In genomic region chr18:53755914-53756606, GRCh38 we compare ENCODE assay signal across 24 cellular contexts.
"Had no signal": no experiment of that assay in that cellular context is flagged by ENCODE, and none has a peak within 500 bp of the region (broad histone marks: within the 10 kb centered on the region; RNA-seq: fewer than 3 reads in every experiment).

No MANE protein-coding gene starts in this region.

- H3K9me3 ChIP-seq: ascending aorta, body of pancreas, SJSA1 had no signal

- H3K27me3 Mint-ChIP-seq: activated naive CD8-positive, alpha-beta T cell treated with anti-CD3 and anti-CD28 coated beads, Interleukin-2, amount 50 U/mL, for 24 hours had no signal

- H3K27me3 ChIP-seq: ascending aorta, body of pancreas had no signal

- H3K9me3 Mint-ChIP-seq: T-helper 1 cell treated with Interleukin-12 subunit alpha and Interleukin-12 subunit beta and Interleukin-4 antibody, amounts not matched to agents 30 μg/mL and 1 μg/mL, for 36 hours; WTC11 had no signal

- H3K4me3 ChIP-seq: ascending aorta, body of pancreas, SJSA1 had no signal

- H3K36me3 Mint-ChIP-seq: activated naive CD4-positive, alpha-beta T cell treated with anti-CD3 and anti-CD28 coated beads, Interleukin-2, amount 50 U/mL, for 72 hours; WTC11 had no signal

- H3K4me1 ChIP-seq: ascending aorta, body of pancreas had no signal

- H3K36me3 ChIP-seq: ascending aorta, SJSA1 had no signal

- H3K4me3 Mint-ChIP-seq: activated CD8-positive, alpha-beta T cell treated with anti-CD3 and anti-CD28 coated beads, Interleukin-2, amount 10 ng/mL, durations not matched to agents 7 days and 5 days; activated naive CD8-positive, alpha-beta T cell treated with anti-CD3 and anti-CD28 coated beads, Interleukin-2, amount 50 U/mL, for 24 hours; T-helper 1 cell treated with Interleukin-12 subunit alpha and Interleukin-12 subunit beta and Interleukin-4 antibody, amounts not matched to agents 30 μg/mL and 1 μg/mL, for 36 hours; WTC11 had no signal

- ATAC-seq: activated CD8-positive, alpha-beta T cell treated with anti-CD3 and anti-CD28 coated beads, Interleukin-2, amount 10 ng/mL, durations not matched to agents 7 days and 5 days; activated naive CD4-positive, alpha-beta T cell treated with anti-CD3 and anti-CD28 coated beads, Interleukin-2, amount 50 U/mL, for 72 hours; activated naive CD8-positive, alpha-beta T cell treated with anti-CD3 and anti-CD28 coated beads, Interleukin-2, amount 50 U/mL, for 24 hours; body of pancreas; SK-N-SH treated with all-trans-retinoic acid at 6 μM for 48 hours; WTC11 had no signal

- DNase-seq: activated CD4-positive, alpha-beta T cell treated with anti-CD3 and anti-CD28 coated beads for 48 hours; activated CD4-positive, alpha-beta T cell treated with anti-CD3 and anti-CD28 coated beads, Interleukin-2, amount 50 U/mL, for 4 hours; activated CD4-positive, CD25-positive, alpha-beta regulatory T cell treated with anti-CD3 and anti-CD28 coated beads, Interleukin-2, amount 50 U/mL, for 72 hours; activated CD8-positive, alpha-beta memory T cell treated with anti-CD3 and anti-CD28 coated beads, Interleukin-2, amount 50 U/mL, for 48 hours; activated CD8-positive, alpha-beta T cell treated with anti-CD3 and anti-CD28 coated beads, Interleukin-2, amount 10 ng/mL, durations not matched to agents 7 days and 5 days; activated effector memory CD4-positive, alpha-beta T cell treated with Interleukin-2 at 50 U/mL for 16 hours; activated naive CD4-positive, alpha-beta T cell treated with Interleukin-2 at 50 U/mL for 16 hours; activated naive CD8-positive, alpha-beta T cell treated with anti-CD3 and anti-CD28 coated beads, Interleukin-2, amount 50 U/mL, for 24 hours; activated T-cell treated with anti-CD3 and anti-CD28 coated beads, Interleukin-2, amount 50 U/mL, for 1 hour; amniotic stem cell; body of pancreas; central memory CD4-positive, alpha-beta T cell; Karpas-422; NCI-H1417; NCI-H1930; NCI-H446; NCI-H524; SHP77 had no signal

- H3K27ac Mint-ChIP-seq: activated CD8-positive, alpha-beta T cell treated with anti-CD3 and anti-CD28 coated beads, Interleukin-2, amount 10 ng/mL, durations not matched to agents 7 days and 5 days; activated naive CD8-positive, alpha-beta T cell treated with anti-CD3 and anti-CD28 coated beads, Interleukin-2, amount 50 U/mL, for 24 hours; T-helper 1 cell treated with Interleukin-12 subunit alpha and Interleukin-12 subunit beta and Interleukin-4 antibody, amounts not matched to agents 30 μg/mL and 1 μg/mL, for 36 hours; WTC11 had no signal

- H3K27ac ChIP-seq: ascending aorta, body of pancreas, SJSA1 had no signal

- H3K4me1 Mint-ChIP-seq: activated naive CD8-positive, alpha-beta T cell treated with anti-CD3 and anti-CD28 coated beads, Interleukin-2, amount 50 U/mL, for 24 hours; WTC11 had no signal
